ENCODE assay signal across 27 cellular contexts in the genomic region with DNA sequence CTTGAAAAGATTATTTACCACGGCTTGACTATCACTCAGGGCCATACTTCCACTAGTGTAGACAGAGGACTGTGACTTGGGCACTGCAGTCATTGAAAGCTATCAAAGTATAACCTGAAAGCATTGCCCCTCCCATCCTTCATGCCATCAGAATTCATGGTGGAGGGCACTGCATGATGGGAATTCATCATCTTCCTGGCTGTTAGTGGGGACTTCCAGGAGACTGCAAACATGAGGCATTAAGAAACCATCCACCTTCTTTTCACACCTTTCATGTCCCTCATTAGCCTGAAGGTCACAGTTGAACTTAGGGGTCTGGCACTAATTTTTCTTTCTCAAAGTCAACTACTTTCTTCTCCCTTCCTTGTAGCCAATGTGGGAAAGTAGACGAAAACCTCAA. TPM values are rescaled to one million over a fixed set of nuclear protein-coding genes. Genes with fewer than 3 reads are reported as not detected.
DNase-seq lines count a peak whose midpoint lies in the region; ATAC-seq, FAIRE-seq and TF ChIP-seq lines count a peak whose summit lies in the region.
"Had no signal": no experiment of that assay in that cellular context is flagged by ENCODE, and none has a peak within 500 bp of the region (broad histone marks: within the 10 kb centered on the region; RNA-seq: fewer than 3 reads in every experiment).

No MANE protein-coding gene starts in this region.

- H3K4me3 Mint-ChIP-seq in CD14-positive monocyte: no peak overlapping the region
- H3K4me3 Mint-ChIP-seq: nephron had no signal

- TF ChIP-seq POLR2A in GM12891 (IDR thresholded peaks at IDR 0.05; ENCODE audit: low read depth, low read length) (no peak), Peyer's patch (IDR thresholded peaks at IDR 0.05) (no peak)

- intact Hi-C loops in CD14-positive monocyte (cut with micrococcal nuclease): loop anchor here in 1 of 2 donors (10.0 kb wide), 1 partner anchor 319 kb away; no protein-coding TSS in a partner anchor

- H3K27me3 Mint-ChIP-seq in CD14-positive monocyte (ENCODE audit: low read depth in 3 of 3): peaks cover 0 to 1% (median 0%) of the 10 kb centered on the region in 3 donors

- no peak for TF ChIP-seq CTCF in CD14-positive monocyte (IDR thresholded peaks at IDR 0.05)
- no peak for TF ChIP-seq CTCF in Peyer's patch (IDR thresholded peaks at IDR 0.05)

- H3K27ac ChIP-seq in Peyer's patch (peak overlapping the region; percentile 22 to 72 (median 37)), mucosa of rectum (ENCODE audit: low read depth in 2 of 2, low read length in 2 of 2) (peak overlapping the region; percentile 33 to 49)
- H3K27ac ChIP-seq: SJCRH30, tibial artery, WERI-Rb-1 had no signal

- ATAC-seq in GM19455 (IDR thresholded peaks at IDR 0.05; ENCODE audit: unreplicated experiment): no peak
- ATAC-seq: HCT116 had no signal

- no peak for DNase-seq in CD14-positive monocyte (ENCODE audit: low spot score)
- DNase-seq in GM12891 (ENCODE audit: insufficient read length, low spot score): no peak
- no peak for DNase-seq in Peyer's patch
- DNase-seq in HPDE6-E6E7 (ENCODE audit: extremely low spot score): no peak
- no peak for DNase-seq in HuH-7 (ENCODE audit: low spot score)
- DNase-seq: activated CD4-positive, alpha-beta T cell treated with anti-CD3 and anti-CD28 coated beads, Interleukin-2, amount 50 U/mL, for 48 hours; activated naive CD4-positive, alpha-beta T cell treated with Interleukin-2 at 50 U/mL for 16 hours; activated T-cell treated with anti-CD3 and anti-CD28 coated beads, Interleukin-2, amount 50 U/mL, for 1 hour; cerebellar nuclear complex; DMS79; erythroblast; foreskin melanocyte; kidney; mesenchymal stem cell; NCI-H146; NCI-H82; SJCRH30; stimulated activated CD4-positive, alpha-beta T cell treated with anti-CD3 and anti-CD28 coated beads, Interleukin-1b, Interleukin-23, amount 100 ng/mL, for 48 hours; stimulated activated naive CD4-positive, alpha-beta T cell; tibial artery; WERI-Rb-1 had no signal

- H3K4me1 Mint-ChIP-seq in CD14-positive monocyte: peaks cover 64% of the 10 kb centered on the region
- H3K4me1 Mint-ChIP-seq: nephron had no signal

- H3K9ac ChIP-seq in mucosa of rectum (ENCODE audit: low read depth in 1 of 2, low read length in 2 of 2): no peak overlapping the region

- H3K4me3 ChIP-seq in Peyer's patch (no peak overlapping the region), mucosa of rectum (ENCODE audit: low read length in 2 of 2) (no peak overlapping the region)
- H3K4me3 ChIP-seq: SJCRH30, tibial artery had no signal

- peak overlapping the region; percentile 92 to 98 (median 98) for H3K27ac Mint-ChIP-seq in CD14-positive monocyte
- H3K27ac Mint-ChIP-seq: nephron had no signal

- no peaks in the 10 kb centered on the region for H3K9me3 ChIP-seq in Peyer's patch
- H3K9me3 ChIP-seq in mucosa of rectum (ENCODE audit: control insufficient read depth in 2 of 2, low read length in 2 of 2): no peaks in the 10 kb centered on the region
- H3K9me3 ChIP-seq: SJCRH30, tibial artery had no signal

- H3K4me1 ChIP-seq in Peyer's patch (peaks cover 0 to 3% (median 0%) of the 10 kb centered on the region in 4 donors), mucosa of rectum (ENCODE audit: control insufficient read depth in 2 of 2, insufficient read depth in 2 of 2, low read length in 2 of 2) (peaks cover 0 to 12% of the 10 kb centered on the region in 2 donors)
- H3K4me1 ChIP-seq: SJCRH30, tibial artery had no signal

- peaks cover 21 to 28% of the 10 kb centered on the region in 2 donors for H3K36me3 Mint-ChIP-seq in CD14-positive monocyte

- H3K36me3 ChIP-seq in Peyer's patch (no peaks in the 10 kb centered on the region), mucosa of rectum (ENCODE audit: control insufficient read depth in 2 of 2, insufficient read depth in 2 of 2, low read length in 2 of 2) (no peaks in the 10 kb centered on the region)
- H3K36me3 ChIP-seq: SJCRH30, tibial artery, WERI-Rb-1 had no signal

- H3K27me3 ChIP-seq in Peyer's patch (no peaks in the 10 kb centered on the region), mucosa of rectum (ENCODE audit: control insufficient read depth in 2 of 2, insufficient read depth in 2 of 2, low read length in 2 of 2) (peaks cover 0 to 4% of the 10 kb centered on the region in 2 donors)
- H3K27me3 ChIP-seq: SJCRH30, tibial artery had no signal

- FAIRE-seq in GM12891 (lab: Jason Lieb, UNC): peak; percentile 96
- FAIRE-seq: astrocyte, kidney had no signal

- H3K9me3 Mint-ChIP-seq in CD14-positive monocyte: peaks cover 0 to 2% (median 0%) of the 10 kb centered on the region in 7 donors
- H3K9me3 Mint-ChIP-seq: nephron; T-helper 1 cell treated with Interleukin-12 subunit alpha and Interleukin-12 subunit beta and Interleukin-4 antibody, amounts not matched to agents 30 μg/mL and 1 μg/mL, for 36 hours had no signal

TF ChIP-seq in GM12891, 5 proteins besides CTCF, POLR2A, EP300 and RAD21:
- no peak for TF ChIP-seq SPI1 (IDR thresholded peaks at IDR 0.05; ENCODE audit: low read depth, low read length)
- no peak for TF ChIP-seq PAX5 (IDR thresholded peaks at IDR 0.05; ENCODE audit: insufficient read depth, low read length, severe bottlenecking)
- no peak for TF ChIP-seq TAF1 (IDR thresholded peaks at IDR 0.05; ENCODE audit: low read depth, low read length)
- TF ChIP-seq POU2F2 (IDR thresholded peaks at IDR 0.05; ENCODE audit: low read depth, low read length): no peak
- no peak for TF ChIP-seq POLR2AphosphoS5 (IDR thresholded peaks at IDR 0.05; ENCODE audit: low read depth, low read length)

RNA-seq across cellular contexts. Expression of gene VSIG4, which starts 25.8 kb away (rescaled TPM):
- 10 to 100 TPM; 10.2 to 56.8 TPM for polyA plus RNA-seq in CD14-positive monocyte
- 0.08 TPM for polyA plus RNA-seq in GM12891 (2012; ENCODE audit: low read depth, missing spikeins)
- total RNA-seq in Peyer's patch: 10 to 100 TPM; 15.1 to 51.1 (median 31.3) TPM
- total RNA-seq: astrocyte, SJCRH30 had no signal
